1 cellular context compared by ENCODE assay signal in genomic region chr11:61716478-61717285, GRCh38.
TF ChIP-seq lines count a peak whose summit lies in the region.

No MANE protein-coding gene starts in this region.

TF ChIP-seq in K562, 482 proteins besides CTCF, POLR2A, EP300 and RAD21:
- TF ChIP-seq GTF2F1 (IDR thresholded peaks at IDR 0.05; ENCODE audit: low read depth, low read length) (no peak), SPI1 (IDR thresholded peaks at IDR 0.05; ENCODE audit: borderline replicate concordance, low read depth, low read length) (peak; percentile 74), ZFP36 (IDR thresholded peaks at IDR 0.05; ENCODE audit: low read depth, low read length, partially characterized antibody) (peak; percentile 37), CGGBP1 (CRISPR knock-in tag; IDR thresholded peaks at IDR 0.05) (no peak), USF2 (CRISPR knock-in tag; IDR thresholded peaks at IDR 0.05) (no peak), BMI1 (IDR thresholded peaks at IDR 0.05; ENCODE audit: low read length) (no peak), ATF2 (CRISPR knock-in tag; IDR thresholded peaks at IDR 0.05) (no peak)
